In the genomic region with DNA sequence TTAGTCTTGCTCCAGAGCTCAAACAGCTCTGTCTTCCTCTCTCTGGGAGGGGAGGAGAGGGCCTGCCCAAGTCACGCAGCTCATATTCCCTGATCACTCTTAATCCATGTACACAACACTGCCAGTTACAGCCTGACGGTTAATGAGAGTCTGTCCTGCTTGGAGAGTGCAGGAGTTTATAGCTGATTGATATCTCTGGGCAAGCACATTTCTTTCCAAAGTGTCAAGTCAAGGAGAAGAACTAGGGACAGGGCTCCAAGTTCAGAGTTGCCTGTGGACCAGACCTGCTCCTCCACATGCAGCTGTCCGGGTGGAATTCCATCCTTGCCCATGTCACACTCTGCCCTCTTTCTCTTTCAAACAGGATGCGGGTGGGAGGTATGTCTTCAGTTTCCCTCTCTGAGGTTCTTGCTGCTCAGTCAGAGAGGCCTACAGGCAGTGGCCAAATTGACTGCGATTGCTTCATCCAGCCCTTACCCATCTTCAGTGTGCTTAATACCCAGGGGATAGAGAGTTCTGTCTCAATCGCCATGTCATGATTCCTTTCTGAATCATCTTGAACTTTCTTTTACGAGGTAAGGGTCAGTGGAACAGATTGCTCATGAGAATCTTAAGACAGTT, we compare ENCODE assay signal across 1 cellular context.
TF ChIP-seq lines count a peak whose summit lies in the region.

No MANE protein-coding gene starts in this region.

TF ChIP-seq in K562, 482 proteins besides CTCF, POLR2A, EP300 and RAD21 (continued from another document and continues in another):
- TF ChIP-seq, protein P1, sequence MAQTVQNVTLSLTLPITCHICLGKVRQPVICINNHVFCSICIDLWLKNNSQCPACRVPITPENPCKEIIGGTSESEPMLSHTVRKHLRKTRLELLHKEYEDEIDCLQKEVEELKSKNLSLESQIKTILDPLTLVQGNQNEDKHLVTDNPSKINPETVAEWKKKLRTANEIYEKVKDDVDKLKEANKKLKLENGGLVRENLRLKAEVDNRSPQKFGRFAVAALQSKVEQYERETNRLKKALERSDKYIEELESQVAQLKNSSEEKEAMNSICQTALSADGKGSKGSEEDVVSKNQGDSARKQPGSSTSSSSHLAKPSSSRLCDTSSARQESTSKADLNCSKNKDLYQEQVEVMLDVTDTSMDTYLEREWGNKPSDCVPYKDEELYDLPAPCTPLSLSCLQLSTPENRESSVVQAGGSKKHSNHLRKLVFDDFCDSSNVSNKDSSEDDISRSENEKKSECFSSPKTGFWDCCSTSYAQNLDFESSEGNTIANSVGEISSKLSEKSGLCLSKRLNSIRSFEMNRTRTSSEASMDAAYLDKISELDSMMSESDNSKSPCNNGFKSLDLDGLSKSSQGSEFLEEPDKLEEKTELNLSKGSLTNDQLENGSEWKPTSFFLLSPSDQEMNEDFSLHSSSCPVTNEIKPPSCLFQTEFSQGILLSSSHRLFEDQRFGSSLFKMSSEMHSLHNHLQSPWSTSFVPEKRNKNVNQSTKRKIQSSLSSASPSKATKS (CRISPR knock-in tag; IDR thresholded peaks at IDR 0.05) = no peak
- TF ChIP-seq ZNF766 (CRISPR knock-in tag; conservative IDR thresholded peaks at IDR 0.05) (no peak), ETV1 (tag; conservative IDR thresholded peaks at IDR 0.05; ENCODE audit: low read depth) (no peak; the same call in 1 of the 2 replicates), JUND (IDR thresholded peaks at IDR 0.05; ENCODE audit: borderline replicate concordance, low read depth, low read length) (no peak), JUND (tag; IDR thresholded peaks at IDR 0.05; ENCODE audit: borderline replicate concordance, low read depth, low read length) (peak; percentile 16; the same call in 1 of the 3 replicates), L3MBTL2 (IDR thresholded peaks at IDR 0.05) (no peak), EHMT2 (IDR thresholded peaks at IDR 0.05) (no peak), ZNF212 (CRISPR knock-in tag; IDR thresholded peaks at IDR 0.05) (no peak), ZBTB17 (CRISPR knock-in tag; IDR thresholded peaks at IDR 0.05) (no peak), ZNF79 (CRISPR knock-in tag; IDR thresholded peaks at IDR 0.05; ENCODE audit: low read depth) (peak; percentile 44; the same call in 1 of the 2 replicates), TRIM24 (IDR thresholded peaks at IDR 0.05) (no peak), RAD51 (IDR thresholded peaks at IDR 0.05; ENCODE audit: borderline replicate concordance, low read depth) (no peak), CEBPG (CRISPR knock-in tag; IDR thresholded peaks at IDR 0.05) (no peak; the same call in 1 of the 2 replicates), CEBPG (tag; conservative IDR thresholded peaks at IDR 0.05 in 1 of 2, IDR thresholded peaks at IDR 0.05 in 1 of 2) (peak; percentile 63 to 78), CXXC5 (CRISPR knock-in tag; IDR thresholded peaks at IDR 0.05) (0 out of 2 replicates have a peak, but pooled peaks have one; percentile 14), DMBX1 (CRISPR knock-in tag; IDR thresholded peaks at IDR 0.05; ENCODE audit: borderline replicate concordance) (0 out of 2 replicates have a peak, but pooled peaks have one; percentile 18), KLF16 (IDR thresholded peaks at IDR 0.05) (no peak), CSDE1 (IDR thresholded peaks at IDR 0.05) (no peak), RBM17 (IDR thresholded peaks at IDR 0.05; ENCODE audit: borderline replicate concordance, low read depth, low read length) (no peak), TEAD2 (tag; IDR thresholded peaks at IDR 0.05) (no peak), CBX3 (IDR thresholded peaks at IDR 0.05; ENCODE audit: borderline replicate concordance in 1 of 2, low read length in 2 of 2) (no peak), SP1 (CRISPR knock-in tag; IDR thresholded peaks at IDR 0.05) (no peak), ZNF311 (CRISPR knock-in tag; IDR thresholded peaks at IDR 0.05) (0 out of 2 replicates have a peak, but pooled peaks have one; percentile 16)
- TF ChIP-seq, protein P2, sequence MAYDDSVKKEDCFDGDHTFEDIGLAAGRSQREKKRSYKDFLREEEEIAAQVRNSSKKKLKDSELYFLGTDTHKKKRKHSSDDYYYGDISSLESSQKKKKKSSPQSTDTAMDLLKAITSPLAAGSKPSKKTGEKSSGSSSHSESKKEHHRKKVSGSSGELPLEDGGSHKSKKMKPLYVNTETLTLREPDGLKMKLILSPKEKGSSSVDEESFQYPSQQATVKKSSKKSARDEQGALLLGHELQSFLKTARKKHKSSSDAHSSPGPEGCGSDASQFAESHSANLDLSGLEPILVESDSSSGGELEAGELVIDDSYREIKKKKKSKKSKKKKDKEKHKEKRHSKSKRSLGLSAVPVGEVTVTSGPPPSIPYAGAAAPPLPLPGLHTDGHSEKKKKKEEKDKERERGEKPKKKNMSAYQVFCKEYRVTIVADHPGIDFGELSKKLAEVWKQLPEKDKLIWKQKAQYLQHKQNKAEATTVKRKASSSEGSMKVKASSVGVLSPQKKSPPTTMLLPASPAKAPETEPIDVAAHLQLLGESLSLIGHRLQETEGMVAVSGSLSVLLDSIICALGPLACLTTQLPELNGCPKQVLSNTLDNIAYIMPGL (CRISPR knock-in tag; IDR thresholded peaks at IDR 0.05) = no peak
- TF ChIP-seq, protein P3, sequence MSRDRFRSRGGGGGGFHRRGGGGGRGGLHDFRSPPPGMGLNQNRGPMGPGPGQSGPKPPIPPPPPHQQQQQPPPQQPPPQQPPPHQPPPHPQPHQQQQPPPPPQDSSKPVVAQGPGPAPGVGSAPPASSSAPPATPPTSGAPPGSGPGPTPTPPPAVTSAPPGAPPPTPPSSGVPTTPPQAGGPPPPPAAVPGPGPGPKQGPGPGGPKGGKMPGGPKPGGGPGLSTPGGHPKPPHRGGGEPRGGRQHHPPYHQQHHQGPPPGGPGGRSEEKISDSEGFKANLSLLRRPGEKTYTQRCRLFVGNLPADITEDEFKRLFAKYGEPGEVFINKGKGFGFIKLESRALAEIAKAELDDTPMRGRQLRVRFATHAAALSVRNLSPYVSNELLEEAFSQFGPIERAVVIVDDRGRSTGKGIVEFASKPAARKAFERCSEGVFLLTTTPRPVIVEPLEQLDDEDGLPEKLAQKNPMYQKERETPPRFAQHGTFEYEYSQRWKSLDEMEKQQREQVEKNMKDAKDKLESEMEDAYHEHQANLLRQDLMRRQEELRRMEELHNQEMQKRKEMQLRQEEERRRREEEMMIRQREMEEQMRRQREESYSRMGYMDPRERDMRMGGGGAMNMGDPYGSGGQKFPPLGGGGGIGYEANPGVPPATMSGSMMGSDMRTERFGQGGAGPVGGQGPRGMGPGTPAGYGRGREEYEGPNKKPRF (IDR thresholded peaks at IDR 0.05; ENCODE audit: low read depth, low read length) = no peak
- TF ChIP-seq, protein P4, sequence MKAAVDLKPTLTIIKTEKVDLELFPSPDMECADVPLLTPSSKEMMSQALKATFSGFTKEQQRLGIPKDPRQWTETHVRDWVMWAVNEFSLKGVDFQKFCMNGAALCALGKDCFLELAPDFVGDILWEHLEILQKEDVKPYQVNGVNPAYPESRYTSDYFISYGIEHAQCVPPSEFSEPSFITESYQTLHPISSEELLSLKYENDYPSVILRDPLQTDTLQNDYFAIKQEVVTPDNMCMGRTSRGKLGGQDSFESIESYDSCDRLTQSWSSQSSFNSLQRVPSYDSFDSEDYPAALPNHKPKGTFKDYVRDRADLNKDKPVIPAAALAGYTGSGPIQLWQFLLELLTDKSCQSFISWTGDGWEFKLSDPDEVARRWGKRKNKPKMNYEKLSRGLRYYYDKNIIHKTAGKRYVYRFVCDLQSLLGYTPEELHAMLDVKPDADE (conservative IDR thresholded peaks at IDR 0.05; ENCODE audit: control insufficient read depth, low read depth, low read length) = no peak
- TF ChIP-seq, protein P5, sequence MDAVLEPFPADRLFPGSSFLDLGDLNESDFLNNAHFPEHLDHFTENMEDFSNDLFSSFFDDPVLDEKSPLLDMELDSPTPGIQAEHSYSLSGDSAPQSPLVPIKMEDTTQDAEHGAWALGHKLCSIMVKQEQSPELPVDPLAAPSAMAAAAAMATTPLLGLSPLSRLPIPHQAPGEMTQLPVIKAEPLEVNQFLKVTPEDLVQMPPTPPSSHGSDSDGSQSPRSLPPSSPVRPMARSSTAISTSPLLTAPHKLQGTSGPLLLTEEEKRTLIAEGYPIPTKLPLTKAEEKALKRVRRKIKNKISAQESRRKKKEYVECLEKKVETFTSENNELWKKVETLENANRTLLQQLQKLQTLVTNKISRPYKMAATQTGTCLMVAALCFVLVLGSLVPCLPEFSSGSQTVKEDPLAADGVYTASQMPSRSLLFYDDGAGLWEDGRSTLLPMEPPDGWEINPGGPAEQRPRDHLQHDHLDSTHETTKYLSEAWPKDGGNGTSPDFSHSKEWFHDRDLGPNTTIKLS (IDR thresholded peaks at IDR 0.05; ENCODE audit: borderline replicate concordance, low read depth) = no peak
- TF ChIP-seq, protein P6, sequence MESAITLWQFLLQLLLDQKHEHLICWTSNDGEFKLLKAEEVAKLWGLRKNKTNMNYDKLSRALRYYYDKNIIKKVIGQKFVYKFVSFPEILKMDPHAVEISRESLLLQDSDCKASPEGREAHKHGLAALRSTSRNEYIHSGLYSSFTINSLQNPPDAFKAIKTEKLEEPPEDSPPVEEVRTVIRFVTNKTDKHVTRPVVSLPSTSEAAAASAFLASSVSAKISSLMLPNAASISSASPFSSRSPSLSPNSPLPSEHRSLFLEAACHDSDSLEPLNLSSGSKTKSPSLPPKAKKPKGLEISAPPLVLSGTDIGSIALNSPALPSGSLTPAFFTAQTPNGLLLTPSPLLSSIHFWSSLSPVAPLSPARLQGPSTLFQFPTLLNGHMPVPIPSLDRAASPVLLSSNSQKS (CRISPR knock-in tag; IDR thresholded peaks at IDR 0.05) = no peak
- TF ChIP-seq, protein P7, sequence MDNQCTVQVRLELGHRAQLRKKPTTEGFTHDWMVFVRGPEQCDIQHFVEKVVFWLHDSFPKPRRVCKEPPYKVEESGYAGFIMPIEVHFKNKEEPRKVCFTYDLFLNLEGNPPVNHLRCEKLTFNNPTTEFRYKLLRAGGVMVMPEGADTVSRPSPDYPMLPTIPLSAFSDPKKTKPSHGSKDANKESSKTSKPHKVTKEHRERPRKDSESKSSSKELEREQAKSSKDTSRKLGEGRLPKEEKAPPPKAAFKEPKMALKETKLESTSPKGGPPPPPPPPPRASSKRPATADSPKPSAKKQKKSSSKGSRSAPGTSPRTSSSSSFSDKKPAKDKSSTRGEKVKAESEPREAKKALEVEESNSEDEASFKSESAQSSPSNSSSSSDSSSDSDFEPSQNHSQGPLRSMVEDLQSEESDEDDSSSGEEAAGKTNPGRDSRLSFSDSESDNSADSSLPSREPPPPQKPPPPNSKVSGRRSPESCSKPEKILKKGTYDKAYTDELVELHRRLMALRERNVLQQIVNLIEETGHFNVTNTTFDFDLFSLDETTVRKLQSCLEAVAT (IDR thresholded peaks at IDR 0.05) = no peak
- TF ChIP-seq, protein P8, sequence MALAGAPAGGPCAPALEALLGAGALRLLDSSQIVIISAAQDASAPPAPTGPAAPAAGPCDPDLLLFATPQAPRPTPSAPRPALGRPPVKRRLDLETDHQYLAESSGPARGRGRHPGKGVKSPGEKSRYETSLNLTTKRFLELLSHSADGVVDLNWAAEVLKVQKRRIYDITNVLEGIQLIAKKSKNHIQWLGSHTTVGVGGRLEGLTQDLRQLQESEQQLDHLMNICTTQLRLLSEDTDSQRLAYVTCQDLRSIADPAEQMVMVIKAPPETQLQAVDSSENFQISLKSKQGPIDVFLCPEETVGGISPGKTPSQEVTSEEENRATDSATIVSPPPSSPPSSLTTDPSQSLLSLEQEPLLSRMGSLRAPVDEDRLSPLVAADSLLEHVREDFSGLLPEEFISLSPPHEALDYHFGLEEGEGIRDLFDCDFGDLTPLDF (CRISPR knock-in tag; IDR thresholded peaks at IDR 0.05) = no peak
- TF ChIP-seq, protein P9, sequence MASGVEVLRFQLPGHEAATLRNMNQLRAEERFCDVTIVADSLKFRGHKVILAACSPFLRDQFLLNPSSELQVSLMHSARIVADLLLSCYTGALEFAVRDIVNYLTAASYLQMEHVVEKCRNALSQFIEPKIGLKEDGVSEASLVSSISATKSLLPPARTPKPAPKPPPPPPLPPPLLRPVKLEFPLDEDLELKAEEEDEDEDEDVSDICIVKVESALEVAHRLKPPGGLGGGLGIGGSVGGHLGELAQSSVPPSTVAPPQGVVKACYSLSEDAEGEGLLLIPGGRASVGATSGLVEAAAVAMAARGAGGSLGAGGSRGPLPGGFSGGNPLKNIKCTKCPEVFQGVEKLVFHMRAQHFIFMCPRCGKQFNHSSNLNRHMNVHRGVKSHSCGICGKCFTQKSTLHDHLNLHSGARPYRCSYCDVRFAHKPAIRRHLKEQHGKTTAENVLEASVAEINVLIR (CRISPR knock-in tag; IDR thresholded peaks at IDR 0.05) = no peak
- TF ChIP-seq, protein P10, sequence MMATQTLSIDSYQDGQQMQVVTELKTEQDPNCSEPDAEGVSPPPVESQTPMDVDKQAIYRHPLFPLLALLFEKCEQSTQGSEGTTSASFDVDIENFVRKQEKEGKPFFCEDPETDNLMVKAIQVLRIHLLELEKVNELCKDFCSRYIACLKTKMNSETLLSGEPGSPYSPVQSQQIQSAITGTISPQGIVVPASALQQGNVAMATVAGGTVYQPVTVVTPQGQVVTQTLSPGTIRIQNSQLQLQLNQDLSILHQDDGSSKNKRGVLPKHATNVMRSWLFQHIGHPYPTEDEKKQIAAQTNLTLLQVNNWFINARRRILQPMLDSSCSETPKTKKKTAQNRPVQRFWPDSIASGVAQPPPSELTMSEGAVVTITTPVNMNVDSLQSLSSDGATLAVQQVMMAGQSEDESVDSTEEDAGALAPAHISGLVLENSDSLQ (IDR thresholded peaks at IDR 0.05) = no peak
- TF ChIP-seq, protein P11, sequence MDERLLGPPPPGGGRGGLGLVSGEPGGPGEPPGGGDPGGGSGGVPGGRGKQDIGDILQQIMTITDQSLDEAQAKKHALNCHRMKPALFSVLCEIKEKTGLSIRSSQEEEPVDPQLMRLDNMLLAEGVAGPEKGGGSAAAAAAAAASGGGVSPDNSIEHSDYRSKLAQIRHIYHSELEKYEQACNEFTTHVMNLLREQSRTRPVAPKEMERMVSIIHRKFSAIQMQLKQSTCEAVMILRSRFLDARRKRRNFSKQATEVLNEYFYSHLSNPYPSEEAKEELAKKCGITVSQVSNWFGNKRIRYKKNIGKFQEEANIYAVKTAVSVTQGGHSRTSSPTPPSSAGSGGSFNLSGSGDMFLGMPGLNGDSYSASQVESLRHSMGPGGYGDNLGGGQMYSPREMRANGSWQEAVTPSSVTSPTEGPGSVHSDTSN (CRISPR knock-in tag; IDR thresholded peaks at IDR 0.05; ENCODE audit: low read depth) = no peak
- TF ChIP-seq, protein P11 (tag; conservative IDR thresholded peaks at IDR 0.05; ENCODE audit: low read depth) = 0 out of 2 replicates have a peak, but pooled peaks have one; percentile 9
- TF ChIP-seq, protein P12, sequence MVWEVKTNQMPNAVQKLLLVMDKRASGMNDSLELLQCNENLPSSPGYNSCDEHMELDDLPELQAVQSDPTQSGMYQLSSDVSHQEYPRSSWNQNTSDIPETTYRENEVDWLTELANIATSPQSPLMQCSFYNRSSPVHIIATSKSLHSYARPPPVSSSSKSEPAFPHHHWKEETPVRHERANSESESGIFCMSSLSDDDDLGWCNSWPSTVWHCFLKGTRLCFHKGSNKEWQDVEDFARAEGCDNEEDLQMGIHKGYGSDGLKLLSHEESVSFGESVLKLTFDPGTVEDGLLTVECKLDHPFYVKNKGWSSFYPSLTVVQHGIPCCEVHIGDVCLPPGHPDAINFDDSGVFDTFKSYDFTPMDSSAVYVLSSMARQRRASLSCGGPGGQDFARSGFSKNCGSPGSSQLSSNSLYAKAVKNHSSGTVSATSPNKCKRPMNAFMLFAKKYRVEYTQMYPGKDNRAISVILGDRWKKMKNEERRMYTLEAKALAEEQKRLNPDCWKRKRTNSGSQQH (CRISPR knock-in tag; IDR thresholded peaks at IDR 0.05) = no peak
